9 cellular contexts compared by ENCODE assay signal in the genomic region with DNA sequence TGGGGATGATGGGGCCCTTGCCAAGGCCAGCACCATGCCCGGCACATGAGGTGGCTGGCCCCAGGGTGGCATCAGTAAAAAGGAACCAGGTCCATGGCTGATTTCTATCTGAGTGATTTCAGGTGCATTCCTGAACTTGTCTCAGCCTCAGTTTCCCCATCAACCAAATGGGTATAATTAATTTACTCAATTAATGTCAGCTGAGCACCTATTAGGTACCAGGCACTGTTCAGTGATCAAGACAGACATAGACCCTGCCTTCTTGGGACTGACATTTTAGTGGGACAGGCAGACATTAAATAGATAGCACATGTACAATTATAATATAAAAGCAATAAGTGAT. TPM values are rescaled to one million over a fixed set of nuclear protein-coding genes. Genes with fewer than 3 reads are reported as not detected.
DNase-seq lines count a peak whose midpoint lies in the region; ATAC-seq and TF ChIP-seq lines count a peak whose summit lies in the region.
"Had no signal": no experiment of that assay in that cellular context is flagged by ENCODE, and none has a peak within 500 bp of the region (broad histone marks: within the 10 kb centered on the region; RNA-seq: fewer than 3 reads in every experiment).

No MANE protein-coding gene starts in this region.

- H3K4me1 Mint-ChIP-seq in effector memory CD8-positive, alpha-beta T cell (ENCODE audit: low read depth in 2 of 2) = peaks cover 4 to 14% of the 10 kb centered on the region in 2 donors

- H3K27ac ChIP-seq in right cardiac atrium (ENCODE audit: low read length) (peak overlapping the region; percentile 31), neuronal stem cell (replicated peaks; ENCODE audit: low read length) (no peak overlapping the region), uterus (peak overlapping the region; percentile 78 to 90)

- ATAC-seq in right cardiac atrium (no peak), left cardiac atrium (no peak), GM21360 (IDR thresholded peaks at IDR 0.05; ENCODE audit: unreplicated experiment) (no peak)
- no peak for ATAC-seq in effector memory CD8-positive, alpha-beta T cell (replicated peaks)

- no peak overlapping the region for H3K4me3 ChIP-seq in right cardiac atrium (ENCODE audit: low read length)
- H3K4me3 ChIP-seq in neuronal stem cell (ENCODE audit: low read length in 2 of 2) = peak overlapping the region in 1 of 2 donors; percentile 1
- no peak overlapping the region for H3K4me3 ChIP-seq in uterus

- H3K9ac ChIP-seq in neuronal stem cell (ENCODE audit: low read depth, low read length, poor library complexity) = no peak overlapping the region

- H2BK15ac ChIP-seq in neuronal stem cell (ENCODE audit: low read length) = no peak overlapping the region

- no peaks in the 10 kb centered on the region for H3K9me3 ChIP-seq in right cardiac atrium (ENCODE audit: control insufficient read depth, low read length)
- peaks cover 0 to 2% of the 10 kb centered on the region in 2 donors for H3K9me3 ChIP-seq in neuronal stem cell (replicated peaks in 1 of 2; ENCODE audit: control insufficient read depth in 2 of 2, insufficient read depth in 1 of 2, low read depth in 1 of 2, low read length in 2 of 2)
- no peaks in the 10 kb centered on the region for H3K9me3 ChIP-seq in uterus

- H3K27me3 ChIP-seq in right cardiac atrium (ENCODE audit: control insufficient read depth, insufficient read depth) (no peaks in the 10 kb centered on the region), neuronal stem cell (ENCODE audit: control insufficient read depth in 3 of 3, insufficient read depth in 3 of 3, low read depth in 1 of 3, low read length in 3 of 3) (no peaks in the 10 kb centered on the region), uterus (no peaks in the 10 kb centered on the region)

- H3K9me3 Mint-ChIP-seq in effector memory CD8-positive, alpha-beta T cell = no peaks in the 10 kb centered on the region

- no peak overlapping the region for H2BK5ac ChIP-seq in neuronal stem cell (ENCODE audit: low read length)

- no peak overlapping the region for H4K91ac ChIP-seq in neuronal stem cell (ENCODE audit: low read depth, low read length, poor library complexity)

- no peak overlapping the region for H3K4me2 ChIP-seq in neuronal stem cell (ENCODE audit: insufficient read depth, low read length, poor library complexity, severe bottlenecking)

- no peak overlapping the region for H3K4me3 Mint-ChIP-seq in effector memory CD8-positive, alpha-beta T cell

- no peak overlapping the region for H3K14ac ChIP-seq in neuronal stem cell (ENCODE audit: low read length)

- H3K36me3 Mint-ChIP-seq in effector memory CD8-positive, alpha-beta T cell (ENCODE audit: insufficient read depth) = peaks cover 21% of the 10 kb centered on the region

- DNase-seq in right cardiac atrium = no peak
- DNase-seq in left cardiac atrium = no peak
- no peak for DNase-seq in effector memory CD8-positive, alpha-beta T cell
- DNase-seq in neuronal stem cell (ENCODE audit: low spot score) = no peak
- no peak for DNase-seq in uterus
- DNase-seq in DMS 273 (lab: John Stamatoyannopoulos, UW; ENCODE audit: unreplicated experiment) = no peak
- no peak for DNase-seq in activated CD8-positive, alpha-beta memory T cell treated with anti-CD3 and anti-CD28 coated beads, Interleukin-2, amount 50 U/mL, for 4 hours
- DNase-seq: NCI-H82 had no signal

- H3K27ac Mint-ChIP-seq in effector memory CD8-positive, alpha-beta T cell = peak overlapping the region; percentile 20 to 71

- H2AK5ac ChIP-seq in neuronal stem cell (ENCODE audit: low read depth, low read length) = no peak overlapping the region

- TF ChIP-seq CTCF in uterus (IDR thresholded peaks at IDR 0.05) = no peak

- H2AFZ ChIP-seq in neuronal stem cell (ENCODE audit: low read length) = peak overlapping the region; percentile 85

- no peak for TF ChIP-seq POLR2A in uterus (IDR thresholded peaks at IDR 0.05)

- H2BK12ac ChIP-seq in neuronal stem cell (ENCODE audit: low read length) = no peak overlapping the region

- H3K4me1 ChIP-seq in right cardiac atrium (ENCODE audit: control insufficient read depth, insufficient read depth, low read length) = peaks cover 26% of the 10 kb centered on the region
- H3K4me1 ChIP-seq in neuronal stem cell (ENCODE audit: control insufficient read depth in 2 of 2, insufficient read depth in 1 of 2, low read depth in 1 of 2, low read length in 2 of 2) = peaks cover 7 to 13% of the 10 kb centered on the region in 2 donors
- H3K4me1 ChIP-seq in uterus = peaks cover 8 to 13% of the 10 kb centered on the region in 2 donors

- intact Hi-C loops in right cardiac atrium (cut with DNase I) = loop anchor here in 2 of 4 donors (10.0 kb wide), 1 partner anchor 49 kb away; a partner anchor contains a TSS
- intact Hi-C loops in left cardiac atrium (cut with DNase I) = no loop called here
- intact Hi-C loops in uterus (cut with DNase I; ENCODE audit: low total_unique reads) = no loop called here

- H2BK120ac ChIP-seq in neuronal stem cell (ENCODE audit: low read depth, low read length) = no peak overlapping the region

- no peak overlapping the region for H4K8ac ChIP-seq in neuronal stem cell (ENCODE audit: low read depth, low read length)

- no peak overlapping the region for H3K4ac ChIP-seq in neuronal stem cell (ENCODE audit: low read length)

- no peak overlapping the region for H3K18ac ChIP-seq in neuronal stem cell (ENCODE audit: low read length)

- 11% methylated on average over 1 of the region's 1 CpG for WGBS in right cardiac atrium
- no CpG with 5 or more reads among the region's 1 CpG for WGBS in neuronal stem cell (ENCODE audit: extremely low coverage in 2 of 2, insufficient read length in 2 of 2, insufficient replicate concordance in 1 of 2), 2 donors

- H3K36me3 ChIP-seq in neuronal stem cell (replicated peaks in 1 of 2; ENCODE audit: control insufficient read depth in 2 of 2, insufficient read depth in 2 of 2, low read length in 2 of 2) (peaks cover 7 to 35% of the 10 kb centered on the region in 2 donors), uterus (no peaks in the 10 kb centered on the region)

- no peaks in the 10 kb centered on the region for H3K27me3 Mint-ChIP-seq in effector memory CD8-positive, alpha-beta T cell

- no peak overlapping the region for H3K23ac ChIP-seq in neuronal stem cell (ENCODE audit: low read depth, low read length, poor library complexity)

- no peaks in the 10 kb centered on the region for H3K79me1 ChIP-seq in neuronal stem cell (ENCODE audit: low read depth, low read length)

RNA-seq across cellular contexts. Expression of a gene that starts 50.9 kb away (rescaled TPM):
- total RNA-seq in right cardiac atrium (100 to 1,000 TPM in 1 of 4 donors, 10 to 100 TPM in 3; 21.3 to 106 (median 38.4) TPM), left cardiac atrium (100 to 1,000 TPM in 1 of 2 donors, 10 to 100 TPM in 1; 24.4 to 180 TPM), uterus (10 to 100 TPM; 15.9 to 37.5 (median 18.0) TPM)
- polyA plus RNA-seq in right cardiac atrium = 23.7 TPM
- 27.6 TPM for polyA plus RNA-seq in neuronal stem cell (2013, experiment 1 of 2)
- 30.3 TPM for polyA plus RNA-seq in neuronal stem cell (2013, experiment 2 of 2)
